43 cellular contexts compared by ENCODE assay signal in genomic region chr2:227582369-227582768, GRCh38. TPM values are rescaled to one million over a fixed set of nuclear protein-coding genes. Genes with fewer than 3 reads are reported as not detected.
"Had no signal": no experiment of that assay in that cellular context is flagged by ENCODE, and none has a peak within 500 bp of the region (broad histone marks: within the 10 kb centered on the region; RNA-seq: fewer than 3 reads in every experiment).

No MANE protein-coding gene starts in this region.

- H3K36me3 ChIP-seq: adrenal gland, ascending aorta, brain microvascular endothelial cell, breast epithelium, cardiac muscle cell had no signal

- H3K4me3 ChIP-seq: adrenal gland, ascending aorta, body of pancreas, breast epithelium, cardiac muscle cell had no signal

- H3K9me3 ChIP-seq: adrenal gland had no signal

- H3K27ac Mint-ChIP-seq: activated naive CD4-positive, alpha-beta T cell treated with anti-CD3 and anti-CD28 coated beads for 36 hours; activated naive CD4-positive, alpha-beta T cell treated with anti-CD3 and anti-CD28 coated beads, Interleukin-2, amount 10 ng/mL, durations not matched to agents 7 days and 5 days; activated naive CD4-positive, alpha-beta T cell treated with anti-CD3 and anti-CD28 coated beads, Interleukin-2, amount 50 U/mL, for 24 hours; activated naive CD4-positive, alpha-beta T cell treated with anti-CD3 and anti-CD28 coated beads, Interleukin-2, amount 50 U/mL, for 72 hours; activated naive CD8-positive, alpha-beta T cell; activated naive CD8-positive, alpha-beta T cell treated with anti-CD3 and anti-CD28 coated beads for 36 hours; activated naive CD8-positive, alpha-beta T cell treated with anti-CD3 and anti-CD28 coated beads, Interleukin-2, amount 10 ng/mL, durations not matched to agents 7 days and 5 days; activated naive CD8-positive, alpha-beta T cell treated with anti-CD3 and anti-CD28 coated beads, Interleukin-2, amount 50 U/mL, for 24 hours; activated T-cell treated with anti-CD3 and anti-CD28 coated beads, Interleukin-2, amount 50 U/mL, for 24 hours; activated T-cell treated with anti-CD3 and anti-CD28 coated beads, Interleukin-2, amount 50 U/mL, for 72 hours; activated T-helper 1 cell treated with anti-CD3 and anti-CD28 coated beads, Interleukin-12 subunit alpha, Interleukin-12 subunit beta, Interleukin-2, Interleukin-4 antibody, amounts not matched to agents 30 ng/mL and 10 ng/mL and 1 ng/mL, durations not matched to agents 14 hours and 24 hours and 36 hours; activated T-helper 17 cell treated with anti-CD3 and anti-CD28 coated beads, Interleukin-2, amount 50 U/mL, for 72 hours; activated T-helper 2 cell treated with anti-CD3 and anti-CD28 coated beads, Interferon-gamma antibody, Interleukin-2, Interleukin-4, amounts not matched to agents 10 μg/mL and 5 μg/mL and 100 μg/mL, durations not matched to agents 14 hours and 24 hours and 36 hours; brain had no signal

- H3K27me3 ChIP-seq: adrenal gland, ascending aorta, body of pancreas, brain microvascular endothelial cell, breast epithelium, cardiac muscle cell had no signal

- H3K4me1 ChIP-seq: adrenal gland, ascending aorta, body of pancreas, breast epithelium had no signal

- H3K4me1 Mint-ChIP-seq: activated naive CD4-positive, alpha-beta T cell treated with anti-CD3 and anti-CD28 coated beads, Interleukin-2, amount 10 ng/mL, durations not matched to agents 7 days and 5 days; activated naive CD4-positive, alpha-beta T cell treated with anti-CD3 and anti-CD28 coated beads, Interleukin-2, amount 50 U/mL, for 24 hours; activated naive CD8-positive, alpha-beta T cell treated with anti-CD3 and anti-CD28 coated beads for 36 hours; activated naive CD8-positive, alpha-beta T cell treated with anti-CD3 and anti-CD28 coated beads, Interleukin-2, amount 10 ng/mL, durations not matched to agents 7 days and 5 days; activated naive CD8-positive, alpha-beta T cell treated with anti-CD3 and anti-CD28 coated beads, Interleukin-2, amount 50 U/mL, for 24 hours; activated T-helper 17 cell treated with anti-CD3 and anti-CD28 coated beads, Interleukin-2, amount 50 U/mL, for 72 hours; brain; central memory CD8-positive, alpha-beta T cell had no signal

- ATAC-seq: activated naive CD4-positive, alpha-beta T cell treated with anti-CD3 and anti-CD28 coated beads, Interleukin-2, amount 50 U/mL, for 72 hours; activated naive CD8-positive, alpha-beta T cell treated with anti-CD3 and anti-CD28 coated beads, Interleukin-2, amount 50 U/mL, for 24 hours; activated T-cell treated with anti-CD3 and anti-CD28 coated beads, Interleukin-2, amount 50 U/mL, for 4 hours; activated T-cell treated with anti-CD3 and anti-CD28 coated beads, Interleukin-2, amount 50 U/mL, for 72 hours; activated T-helper 17 cell treated with anti-CD3 and anti-CD28 coated beads, Interleukin-2, amount 50 U/mL, for 72 hours; body of pancreas had no signal

- H3K36me3 Mint-ChIP-seq: activated naive CD4-positive, alpha-beta T cell treated with anti-CD3 and anti-CD28 coated beads, Interleukin-2, amount 10 ng/mL, durations not matched to agents 7 days and 5 days; brain had no signal

- DNase-seq: activated effector memory CD4-positive, alpha-beta T cell treated with anti-CD3 and anti-CD28 coated beads, Interleukin-2, amount 50 U/mL, for 16 hours; activated effector memory CD4-positive, alpha-beta T cell treated with Interleukin-2 at 50 U/mL for 16 hours; activated gamma-delta T cell; activated gamma-delta T cell treated with Interleukin-2 at 50 U/mL for 16 hours; activated naive CD4-positive, alpha-beta T cell; activated naive CD4-positive, alpha-beta T cell treated with anti-CD3 and anti-CD28 coated beads for 36 hours; activated naive CD4-positive, alpha-beta T cell treated with anti-CD3 and anti-CD28 coated beads, Interleukin-2, amount 10 ng/mL, durations not matched to agents 7 days and 5 days; activated naive CD4-positive, alpha-beta T cell treated with anti-CD3 and anti-CD28 coated beads, Interleukin-2, amount 50 U/mL, for 16 hours; activated naive CD4-positive, alpha-beta T cell treated with Interleukin-2 at 50 U/mL for 16 hours; activated naive CD8-positive, alpha-beta T cell treated with anti-CD3 and anti-CD28 coated beads for 36 hours; activated naive CD8-positive, alpha-beta T cell treated with anti-CD3 and anti-CD28 coated beads, Interleukin-2, amount 10 ng/mL, durations not matched to agents 7 days and 5 days; activated naive CD8-positive, alpha-beta T cell treated with anti-CD3 and anti-CD28 coated beads, Interleukin-2, amount 50 U/mL, for 24 hours; activated T-cell treated with anti-CD3 and anti-CD28 coated beads, Interleukin-2, amount 50 U/mL, for 24 hours; activated T-cell treated with anti-CD3 and anti-CD28 coated beads, Interleukin-2, amount 50 U/mL, for 4 hours; activated T-cell treated with anti-CD3 and anti-CD28 coated beads, Interleukin-2, amount 50 U/mL, for 48 hours; activated T-cell treated with anti-CD3 and anti-CD28 coated beads, Interleukin-2, amount 50 U/mL, for 72 hours; adrenal gland; amniotic stem cell; amygdala; anterior cingulate cortex; aorta; body of pancreas; brain microvascular endothelial cell; caudate nucleus; central memory CD4-positive, alpha-beta T cell; cerebellar nuclear complex had no signal

- FAIRE-seq: astrocyte, bronchial epithelial cell had no signal

- H3K4me3 Mint-ChIP-seq: activated naive CD4-positive, alpha-beta T cell treated with anti-CD3 and anti-CD28 coated beads for 36 hours; activated naive CD4-positive, alpha-beta T cell treated with anti-CD3 and anti-CD28 coated beads, Interleukin-2, amount 10 ng/mL, durations not matched to agents 7 days and 5 days; activated naive CD4-positive, alpha-beta T cell treated with anti-CD3 and anti-CD28 coated beads, Interleukin-2, amount 50 U/mL, for 24 hours; activated naive CD8-positive, alpha-beta T cell; activated naive CD8-positive, alpha-beta T cell treated with anti-CD3 and anti-CD28 coated beads for 36 hours; activated naive CD8-positive, alpha-beta T cell treated with anti-CD3 and anti-CD28 coated beads, Interleukin-2, amount 10 ng/mL, durations not matched to agents 7 days and 5 days; activated naive CD8-positive, alpha-beta T cell treated with anti-CD3 and anti-CD28 coated beads, Interleukin-2, amount 50 U/mL, for 24 hours; activated T-cell treated with anti-CD3 and anti-CD28 coated beads, Interleukin-2, amount 50 U/mL, for 24 hours; activated T-cell treated with anti-CD3 and anti-CD28 coated beads, Interleukin-2, amount 50 U/mL, for 4 hours; activated T-cell treated with anti-CD3 and anti-CD28 coated beads, Interleukin-2, amount 50 U/mL, for 72 hours; activated T-helper 1 cell treated with anti-CD3 and anti-CD28 coated beads, Interleukin-12 subunit alpha, Interleukin-12 subunit beta, Interleukin-2, Interleukin-4 antibody, amounts not matched to agents 30 ng/mL and 10 ng/mL and 1 ng/mL, durations not matched to agents 14 hours and 24 hours and 36 hours; activated T-helper 17 cell treated with anti-CD3 and anti-CD28 coated beads, Interleukin-2, amount 50 U/mL, for 72 hours; brain; central memory CD8-positive, alpha-beta T cell had no signal

- H3K27ac ChIP-seq: adrenal gland, ascending aorta, body of pancreas, brain microvascular endothelial cell, breast epithelium, cardiac muscle cell had no signal

RNA-seq across cellular contexts. Expression of gene SCYGR2, which starts 16.3 kb away (rescaled TPM):
- total RNA-seq: activated naive CD4-positive, alpha-beta T cell treated with anti-CD3 and anti-CD28 coated beads for 36 hours; activated naive CD4-positive, alpha-beta T cell treated with anti-CD3 and anti-CD28 coated beads, Interleukin-2, amount 50 U/mL, for 72 hours; activated naive CD8-positive, alpha-beta T cell treated with anti-CD3 and anti-CD28 coated beads for 36 hours; activated naive CD8-positive, alpha-beta T cell treated with anti-CD3 and anti-CD28 coated beads, Interleukin-2, amount 10 ng/mL, durations not matched to agents 7 days and 5 days; activated T-cell treated with anti-CD3 and anti-CD28 coated beads, Interleukin-2, amount 50 U/mL, for 4 hours; activated T-cell treated with anti-CD3 and anti-CD28 coated beads, Interleukin-2, amount 50 U/mL, for 72 hours; activated T-helper 1 cell treated with anti-CD3 and anti-CD28 coated beads, Interleukin-12 subunit alpha, Interleukin-12 subunit beta, Interleukin-2, Interleukin-4 antibody, amounts not matched to agents 30 ng/mL and 10 ng/mL and 1 ng/mL, durations not matched to agents 14 hours and 24 hours and 36 hours; activated T-helper 17 cell treated with anti-CD3 and anti-CD28 coated beads, Interleukin-2, amount 50 U/mL, for 72 hours; activated T-helper 2 cell treated with anti-CD3 and anti-CD28 coated beads, Interferon-gamma antibody, Interleukin-2, Interleukin-4, amounts not matched to agents 10 μg/mL and 5 μg/mL and 100 μg/mL, durations not matched to agents 14 hours and 24 hours and 36 hours; adrenal gland; aorta; ascending aorta; astrocyte; body of pancreas; breast epithelium; bronchial epithelial cell; cardiac muscle cell; cardiac septum; cerebellum; chondrocyte had no signal
- polyA plus RNA-seq: adipose tissue, adrenal gland, aorta, cardiac muscle cell had no signal

RNA-seq across cellular contexts. Expression of gene SCYGR3, which starts 32.3 kb away (rescaled TPM):
- total RNA-seq: activated naive CD4-positive, alpha-beta T cell treated with anti-CD3 and anti-CD28 coated beads for 36 hours; activated naive CD4-positive, alpha-beta T cell treated with anti-CD3 and anti-CD28 coated beads, Interleukin-2, amount 50 U/mL, for 72 hours; activated naive CD8-positive, alpha-beta T cell treated with anti-CD3 and anti-CD28 coated beads for 36 hours; activated naive CD8-positive, alpha-beta T cell treated with anti-CD3 and anti-CD28 coated beads, Interleukin-2, amount 10 ng/mL, durations not matched to agents 7 days and 5 days; activated T-cell treated with anti-CD3 and anti-CD28 coated beads, Interleukin-2, amount 50 U/mL, for 4 hours; activated T-cell treated with anti-CD3 and anti-CD28 coated beads, Interleukin-2, amount 50 U/mL, for 72 hours; activated T-helper 1 cell treated with anti-CD3 and anti-CD28 coated beads, Interleukin-12 subunit alpha, Interleukin-12 subunit beta, Interleukin-2, Interleukin-4 antibody, amounts not matched to agents 30 ng/mL and 10 ng/mL and 1 ng/mL, durations not matched to agents 14 hours and 24 hours and 36 hours; activated T-helper 17 cell treated with anti-CD3 and anti-CD28 coated beads, Interleukin-2, amount 50 U/mL, for 72 hours; activated T-helper 2 cell treated with anti-CD3 and anti-CD28 coated beads, Interferon-gamma antibody, Interleukin-2, Interleukin-4, amounts not matched to agents 10 μg/mL and 5 μg/mL and 100 μg/mL, durations not matched to agents 14 hours and 24 hours and 36 hours; adrenal gland; aorta; ascending aorta; astrocyte; body of pancreas; breast epithelium; bronchial epithelial cell; cardiac muscle cell; cardiac septum; cerebellum; chondrocyte had no signal
- polyA plus RNA-seq: adipose tissue, adrenal gland, aorta, cardiac muscle cell had no signal

RNA-seq across cellular contexts. Expression of gene SCYGR4, which starts 34.9 kb away (rescaled TPM):
- total RNA-seq: activated naive CD4-positive, alpha-beta T cell treated with anti-CD3 and anti-CD28 coated beads for 36 hours; activated naive CD4-positive, alpha-beta T cell treated with anti-CD3 and anti-CD28 coated beads, Interleukin-2, amount 50 U/mL, for 72 hours; activated naive CD8-positive, alpha-beta T cell treated with anti-CD3 and anti-CD28 coated beads for 36 hours; activated naive CD8-positive, alpha-beta T cell treated with anti-CD3 and anti-CD28 coated beads, Interleukin-2, amount 10 ng/mL, durations not matched to agents 7 days and 5 days; activated T-cell treated with anti-CD3 and anti-CD28 coated beads, Interleukin-2, amount 50 U/mL, for 4 hours; activated T-cell treated with anti-CD3 and anti-CD28 coated beads, Interleukin-2, amount 50 U/mL, for 72 hours; activated T-helper 1 cell treated with anti-CD3 and anti-CD28 coated beads, Interleukin-12 subunit alpha, Interleukin-12 subunit beta, Interleukin-2, Interleukin-4 antibody, amounts not matched to agents 30 ng/mL and 10 ng/mL and 1 ng/mL, durations not matched to agents 14 hours and 24 hours and 36 hours; activated T-helper 17 cell treated with anti-CD3 and anti-CD28 coated beads, Interleukin-2, amount 50 U/mL, for 72 hours; activated T-helper 2 cell treated with anti-CD3 and anti-CD28 coated beads, Interferon-gamma antibody, Interleukin-2, Interleukin-4, amounts not matched to agents 10 μg/mL and 5 μg/mL and 100 μg/mL, durations not matched to agents 14 hours and 24 hours and 36 hours; adrenal gland; aorta; ascending aorta; astrocyte; body of pancreas; breast epithelium; bronchial epithelial cell; cardiac muscle cell; cardiac septum; cerebellum; chondrocyte had no signal
- polyA plus RNA-seq: adrenal gland, aorta, cardiac muscle cell had no signal
